In the genomic region with DNA sequence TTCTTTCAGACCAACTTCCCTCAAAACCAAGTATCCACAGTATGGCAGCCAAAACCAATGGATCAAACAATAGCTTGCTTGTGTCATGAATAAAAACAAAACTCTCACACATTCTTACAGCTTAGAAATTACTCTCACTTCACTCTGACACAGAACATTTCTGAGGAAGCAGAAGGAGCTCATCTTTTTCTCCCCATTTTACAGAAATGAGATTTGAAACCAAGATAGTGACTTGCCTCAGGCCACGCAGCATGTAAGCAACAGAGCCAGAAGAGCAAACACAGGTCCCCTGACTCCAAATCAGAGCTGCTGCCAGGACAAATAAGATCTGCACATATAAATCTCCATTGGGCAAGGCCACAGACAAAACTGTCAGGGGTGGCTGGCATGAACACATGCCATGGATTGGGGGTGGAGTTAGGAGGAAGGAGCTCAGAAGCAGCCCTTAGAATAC, we compare ENCODE assay signal across 9 cellular contexts.
DNase-seq lines count a peak whose midpoint lies in the region; ATAC-seq and TF ChIP-seq lines count a peak whose summit lies in the region.
"Had no signal": no experiment of that assay in that cellular context is flagged by ENCODE, and none has a peak within 500 bp of the region (broad histone marks: within the 10 kb centered on the region; RNA-seq: fewer than 3 reads in every experiment).

No MANE protein-coding gene starts in this region.

- POLR2A ChIA-PET in CD8-positive, alpha-beta T cell (lab: Charles Lee) = no interaction called here

- H3K4me1 ChIP-seq in CD8-positive, alpha-beta T cell (ENCODE audit: insufficient read depth, low read length) = peaks cover 19% of the 10 kb centered on the region
- H3K4me1 ChIP-seq in tibial nerve = peaks cover 0 to 58% (median 32%) of the 10 kb centered on the region in 4 donors

- no peak overlapping the region for H3K27ac ChIP-seq in CD8-positive, alpha-beta T cell (ENCODE audit: low read depth, low read length)
- peak overlapping the region in 2 of 4 donors; percentile 53 to 73 for H3K27ac ChIP-seq in tibial nerve

- no peak for TF ChIP-seq CTCF in CD8-positive, alpha-beta T cell (IDR thresholded peaks at IDR 0.05)
- TF ChIP-seq CTCF in Calu3 (IDR thresholded peaks at IDR 0.05; ENCODE audit: unreplicated experiment) (no peak), HFFc6 (IDR thresholded peaks at IDR 0.05) (no peak), tibial nerve (IDR thresholded peaks at IDR 0.05) (no peak)

- intact Hi-C loops in CD8-positive, alpha-beta T cell (cut with DNase I, micrococcal nuclease) = loop anchor here in 1 of 2 experiments (5.0 kb wide), 1 partner anchor 35 kb away; no protein-coding TSS in a partner anchor
- intact Hi-C loops in Calu3 (cut with micrococcal nuclease; ENCODE audit: unreplicated experiment) = no loop called here

- peak overlapping the region; percentile 6 for H3K27ac Mint-ChIP-seq in CD8-positive, alpha-beta T cell
- peak overlapping the region; percentile 70 for H3K27ac Mint-ChIP-seq in activated T-helper 17 cell treated with anti-CD3 and anti-CD28 coated beads, Interleukin-2, amount 50 U/mL, for 72 hours
- H3K27ac Mint-ChIP-seq in Calu3 (ENCODE audit: unreplicated experiment) (no peak overlapping the region), HFFc6 (no peak overlapping the region; the same call in 1 of the 2 replicates)

- no TSS peak for BruUV-seq in Calu3 (replicated peaks; lab: Mats Ljungman, UMichigan)

- CTCF ChIA-PET in CD8-positive, alpha-beta T cell (lab: Charles Lee) = interaction anchor here (0.6 to 1.0 kb wide), 3 partner anchors 14 to 128 kb away, joined by 3 to 4 read pairs (median 4); no protein-coding TSS in a partner anchor
- CTCF ChIA-PET in Calu3 (lab: Charles Lee) = no interaction called here

- no peak overlapping the region for H3K4me3 Mint-ChIP-seq in CD8-positive, alpha-beta T cell
- peak overlapping the region; percentile 47 for H3K4me3 Mint-ChIP-seq in activated T-helper 17 cell treated with anti-CD3 and anti-CD28 coated beads, Interleukin-2, amount 50 U/mL, for 72 hours
- H3K4me3 Mint-ChIP-seq in Calu3 (ENCODE audit: low read depth, unreplicated experiment) = no peak overlapping the region
- no peak overlapping the region for H3K4me3 Mint-ChIP-seq in HFFc6

- no peak overlapping the region for H3K4me3 ChIP-seq in CD8-positive, alpha-beta T cell (ENCODE audit: low read depth, low read length)
- no peak overlapping the region for H3K4me3 ChIP-seq in tibial nerve

- peaks cover 50% of the 10 kb centered on the region for H3K4me1 Mint-ChIP-seq in CD8-positive, alpha-beta T cell (ENCODE audit: low read depth)
- H3K4me1 Mint-ChIP-seq in activated T-helper 17 cell treated with anti-CD3 and anti-CD28 coated beads, Interleukin-2, amount 50 U/mL, for 72 hours = peaks cover 36% of the 10 kb centered on the region
- H3K4me1 Mint-ChIP-seq in Calu3 (ENCODE audit: low read depth, unreplicated experiment) = no peaks in the 10 kb centered on the region
- H3K4me1 Mint-ChIP-seq in HFFc6 (ENCODE audit: low read depth) = peaks cover 65% of the 10 kb centered on the region

- H3K27me3 ChIP-seq in CD8-positive, alpha-beta T cell (ENCODE audit: insufficient read depth, low read length) = no peaks in the 10 kb centered on the region
- no peaks in the 10 kb centered on the region for H3K27me3 ChIP-seq in tibial nerve

- no peak for DNase-seq in CD8-positive, alpha-beta T cell
- peak; percentile 23 for DNase-seq in stimulated activated naive CD8-positive, alpha-beta T cell treated with anti-CD3 and anti-CD28 coated beads, Interleukin-15, Interleukin-2, amounts not matched to agents 100 U/mL and 50 U/mL, for 24 hours
- no peak for DNase-seq in Calu3
- DNase-seq in HFFc6 = no peak
- no peak for DNase-seq in tibial nerve (ENCODE audit: low spot score in 2 of 2)

- H3K27me3 Mint-ChIP-seq in CD8-positive, alpha-beta T cell (ENCODE audit: low read depth) = no peaks in the 10 kb centered on the region
- no peaks in the 10 kb centered on the region for H3K27me3 Mint-ChIP-seq in activated T-helper 17 cell treated with anti-CD3 and anti-CD28 coated beads, Interleukin-2, amount 50 U/mL, for 72 hours
- H3K27me3 Mint-ChIP-seq in Calu3 (ENCODE audit: unreplicated experiment) (no peaks in the 10 kb centered on the region), HFFc6 (ENCODE audit: insufficient read depth) (no peaks in the 10 kb centered on the region; the same call in 1 of the 2 replicates)

- H3K36me3 ChIP-seq in CD8-positive, alpha-beta T cell (ENCODE audit: insufficient read depth, low read length) = no peaks in the 10 kb centered on the region
- H3K36me3 ChIP-seq in tibial nerve = no peaks in the 10 kb centered on the region

- H3K9me3 ChIP-seq in CD8-positive, alpha-beta T cell (ENCODE audit: low read length) = no peaks in the 10 kb centered on the region
- H3K9me3 ChIP-seq in tibial nerve = no peaks in the 10 kb centered on the region

- 48 to 58% methylated on average over 1 of the region's 1 CpG for WGBS in tibial nerve, 2 donors

- no peak for TF ChIP-seq EP300 in tibial nerve (IDR thresholded peaks at IDR 0.05)

- no peak for TF ChIP-seq POLR2A in tibial nerve (IDR thresholded peaks at IDR 0.05)

- no peak for ATAC-seq in CD8-positive, alpha-beta T cell
- peak; percentile 62 for ATAC-seq in GM19025 (IDR thresholded peaks at IDR 0.05; ENCODE audit: low read depth, unreplicated experiment)
- peak; percentile 55 for ATAC-seq in HG03159 (IDR thresholded peaks at IDR 0.05; ENCODE audit: unreplicated experiment)
- peak; percentile 78 for ATAC-seq in activated T-helper 17 cell treated with anti-CD3 and anti-CD28 coated beads, Interleukin-2, amount 50 U/mL, for 72 hours (replicated peaks)
- peak; percentile 30 for ATAC-seq in stimulated activated naive CD8-positive, alpha-beta T cell treated with anti-CD3 and anti-CD28 coated beads, Interleukin-15, Interleukin-2, amounts not matched to agents 100 U/mL and 50 U/mL, for 24 hours
- ATAC-seq: HCT116 had no signal

- H3K36me3 Mint-ChIP-seq in CD8-positive, alpha-beta T cell = peaks cover 11% of the 10 kb centered on the region
- H3K36me3 Mint-ChIP-seq in activated T-helper 17 cell treated with anti-CD3 and anti-CD28 coated beads, Interleukin-2, amount 50 U/mL, for 72 hours (ENCODE audit: low read depth) = no peaks in the 10 kb centered on the region
- H3K36me3 Mint-ChIP-seq in Calu3 (ENCODE audit: insufficient read depth, unreplicated experiment) (no peaks in the 10 kb centered on the region), HFFc6 (ENCODE audit: low read depth) (peaks cover 12% of the 10 kb centered on the region; the same call in 1 of the 2 replicates)

- H3K9me3 Mint-ChIP-seq in CD8-positive, alpha-beta T cell = no peaks in the 10 kb centered on the region
- no peaks in the 10 kb centered on the region for H3K9me3 Mint-ChIP-seq in activated T-helper 17 cell treated with anti-CD3 and anti-CD28 coated beads, Interleukin-2, amount 50 U/mL, for 72 hours
- H3K9me3 Mint-ChIP-seq in Calu3 (ENCODE audit: low read depth, unreplicated experiment) = no peaks in the 10 kb centered on the region
- H3K9me3 Mint-ChIP-seq in HFFc6 = no peaks in the 10 kb centered on the region

Comparison
In these comparisons a context has a peak if more than half of its experiments do, and no peak if none do; other contexts are left out.
1. H3K27ac Mint-ChIP-seq: peak in CD8-positive, alpha-beta T cell (single experiment) and activated T-helper 17 cell treated with anti-CD3 and anti-CD28 coated beads, Interleukin-2, amount 50 U/mL, for 72 hours (single experiment); none in Calu3 (single experiment) and HFFc6 (single experiment).